ENCODE assay signal across 17 cellular contexts in genomic region chr7:69402696-69403095, GRCh38.
"Had no signal": no experiment of that assay in that cellular context is flagged by ENCODE, and none has a peak within 500 bp of the region (broad histone marks: within the 10 kb centered on the region; RNA-seq: fewer than 3 reads in every experiment).

No MANE protein-coding gene starts in this region.

- DNase-seq: activated CD4-positive, alpha-beta T cell treated with anti-CD3 and anti-CD28 coated beads, Interleukin-2, amount 50 U/mL, for 48 hours; activated CD8-positive, alpha-beta memory T cell treated with anti-CD3 and anti-CD28 coated beads, Interleukin-2, amount 10 ng/mL, durations not matched to agents 7 days and 5 days; activated effector memory CD4-positive, alpha-beta T cell treated with anti-CD3 and anti-CD28 coated beads, Interleukin-2, amount 50 U/mL, for 16 hours; activated T-cell treated with anti-CD3 and anti-CD28 coated beads, Interleukin-2, amount 50 U/mL, for 24 hours; foreskin melanocyte; kidney glomerular epithelial cell; lower lobe of right lung; midbrain; right cardiac atrium; small intestine; stimulated activated CD4-positive, alpha-beta T cell treated with anti-CD3 and anti-CD28 coated beads, Interleukin-4, amount 100 ng/mL, for 4 hours; stimulated activated CD8-positive, alpha-beta memory T cell treated with anti-CD3 and anti-CD28 coated beads, Interleukin-4, amount 100 ng/mL, for 48 hours; stimulated activated naive CD4-positive, alpha-beta T cell treated with Interleukin-2 at 50 U/mL for 16 hours had no signal

- ATAC-seq: activated CD8-positive, alpha-beta memory T cell treated with anti-CD3 and anti-CD28 coated beads, Interleukin-2, amount 10 ng/mL, durations not matched to agents 7 days and 5 days; lower lobe of right lung had no signal

- H3K36me3 ChIP-seq: adrenal gland, cardiac muscle cell, lower lobe of right lung, prostate gland had no signal

- H3K4me3 ChIP-seq: adrenal gland, cardiac muscle cell, lower lobe of right lung, prostate gland had no signal

- H3K27me3 ChIP-seq: adrenal gland, cardiac muscle cell had no signal

- FAIRE-seq: small intestine had no signal

- H3K27ac ChIP-seq: adrenal gland, cardiac muscle cell, epithelial cell of prostate, lower lobe of right lung, prostate gland had no signal

- H3K9me3 ChIP-seq: adrenal gland, lower lobe of right lung, prostate gland had no signal

- H3K4me1 ChIP-seq: adrenal gland, lower lobe of right lung, prostate gland had no signal
